1 cellular context compared by ENCODE assay signal in the genomic region with DNA sequence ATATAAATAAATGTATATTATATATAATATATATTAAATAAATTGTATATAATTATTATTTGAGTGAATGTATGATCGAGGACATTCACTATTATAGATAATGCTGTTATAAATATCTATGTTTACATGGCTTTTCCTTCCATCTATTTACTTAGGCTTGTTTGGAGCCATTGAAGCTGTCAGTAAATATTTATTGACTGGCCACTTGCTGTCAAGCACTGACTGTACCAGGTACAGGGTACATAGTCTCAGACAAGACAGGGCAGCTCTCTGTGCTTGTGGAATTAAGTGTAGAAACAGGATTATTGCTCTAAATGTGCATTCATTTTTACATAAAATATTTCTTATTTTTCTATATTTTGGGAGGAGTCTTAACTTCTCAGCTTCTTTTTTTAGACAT.
TF ChIP-seq lines count a peak whose summit lies in the region.

No MANE protein-coding gene starts in this region.

TF ChIP-seq in HepG2, 621 proteins besides CTCF, POLR2A, EP300 and RAD21 (continued from another document and continues in another):
- TF ChIP-seq, protein P1, sequence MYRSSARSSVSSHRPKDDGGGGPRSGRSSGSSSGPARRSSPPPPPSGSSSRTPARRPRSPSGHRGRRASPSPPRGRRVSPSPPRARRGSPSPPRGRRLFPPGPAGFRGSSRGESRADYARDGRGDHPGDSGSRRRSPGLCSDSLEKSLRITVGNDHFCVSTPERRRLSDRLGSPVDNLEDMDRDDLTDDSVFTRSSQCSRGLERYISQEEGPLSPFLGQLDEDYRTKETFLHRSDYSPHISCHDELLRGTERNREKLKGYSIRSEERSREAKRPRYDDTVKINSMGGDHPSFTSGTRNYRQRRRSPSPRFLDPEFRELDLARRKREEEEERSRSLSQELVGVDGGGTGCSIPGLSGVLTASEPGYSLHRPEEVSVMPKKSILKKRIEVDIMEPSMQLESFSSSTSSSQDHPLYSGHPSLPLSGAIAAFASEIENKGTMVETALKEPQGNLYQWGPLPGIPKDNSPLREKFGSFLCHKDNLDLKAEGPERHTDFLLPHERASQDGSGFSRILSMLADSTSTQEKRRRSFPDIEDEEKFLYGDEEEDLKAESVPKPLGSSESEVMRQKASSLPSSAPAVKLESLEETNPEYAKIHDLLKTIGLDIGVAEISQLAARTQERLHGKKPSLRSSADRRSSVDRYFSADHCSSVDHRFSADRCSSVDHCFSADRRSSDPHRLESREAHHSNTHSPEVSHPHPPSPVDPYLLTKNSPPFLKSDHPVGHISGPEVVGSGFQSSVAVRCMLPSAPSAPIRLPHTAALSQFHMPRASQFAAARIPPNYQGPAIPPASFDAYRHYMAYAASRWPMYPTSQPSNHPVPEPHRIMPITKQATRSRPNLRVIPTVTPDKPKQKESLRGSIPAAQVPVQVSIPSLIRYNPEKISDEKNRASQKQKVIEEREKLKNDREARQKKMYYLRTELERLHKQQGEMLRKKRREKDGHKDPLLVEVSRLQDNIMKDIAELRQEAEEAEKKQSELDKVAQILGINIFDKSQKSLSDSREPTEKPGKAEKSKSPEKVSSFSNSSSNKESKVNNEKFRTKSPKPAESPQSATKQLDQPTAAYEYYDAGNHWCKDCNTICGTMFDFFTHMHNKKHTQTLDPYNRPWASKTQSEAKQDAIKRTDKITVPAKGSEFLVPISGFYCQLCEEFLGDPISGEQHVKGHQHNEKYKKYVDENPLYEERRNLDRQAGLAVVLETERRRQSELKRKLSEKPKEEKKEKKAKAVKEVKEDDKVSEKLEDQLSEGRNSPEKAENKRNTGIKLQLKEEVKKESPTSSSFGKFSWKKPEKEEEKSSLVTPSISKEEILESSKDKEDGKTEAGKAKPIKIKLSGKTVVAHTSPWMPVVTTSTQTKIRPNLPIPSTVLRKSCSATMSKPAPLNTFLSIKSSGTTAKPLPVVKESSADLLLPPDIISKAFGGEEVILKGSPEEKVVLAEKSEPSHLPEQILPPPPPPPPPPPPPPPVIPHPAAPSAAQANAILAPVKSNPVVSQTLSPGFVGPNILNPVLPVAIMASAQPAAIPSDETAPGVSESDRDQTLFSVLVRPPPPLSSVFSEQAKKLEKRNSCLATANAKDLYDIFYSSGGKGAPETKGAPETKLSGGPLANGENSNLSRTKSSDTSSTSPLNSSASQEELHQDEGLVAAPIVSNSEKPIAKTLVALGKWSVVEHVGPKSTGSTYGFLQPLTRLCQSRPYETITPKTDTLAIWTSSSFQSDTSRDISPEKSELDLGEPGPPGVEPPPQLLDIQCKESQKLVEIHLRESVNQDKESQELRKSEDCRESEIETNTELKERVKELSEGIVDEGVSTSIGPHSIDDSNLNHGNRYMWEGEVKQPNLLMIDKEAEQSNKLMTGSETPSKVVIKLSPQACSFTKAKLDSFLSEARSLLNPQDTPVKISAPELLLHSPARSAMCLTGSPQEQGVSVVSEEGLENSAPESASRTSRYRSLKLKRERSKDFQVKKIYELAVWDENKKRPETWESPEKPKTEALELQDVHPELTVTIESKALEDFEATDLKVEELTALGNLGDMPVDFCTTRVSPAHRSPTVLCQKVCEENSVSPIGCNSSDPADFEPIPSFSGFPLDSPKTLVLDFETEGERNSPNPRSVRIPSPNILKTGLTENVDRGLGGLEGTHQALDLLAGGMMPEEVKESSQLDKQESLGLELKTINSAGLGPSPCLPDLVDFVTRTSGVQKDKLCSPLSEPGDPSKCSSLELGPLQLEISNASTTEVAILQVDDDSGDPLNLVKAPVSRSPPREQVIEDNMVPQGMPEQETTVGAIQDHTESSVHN (CRISPR knock-in tag; IDR thresholded peaks at IDR 0.05), result no peak
- TF ChIP-seq DZIP1 (CRISPR knock-in tag; IDR thresholded peaks at IDR 0.05), result no peak
- TF ChIP-seq SIX1 (CRISPR knock-in tag; IDR thresholded peaks at IDR 0.05; ENCODE audit: borderline replicate concordance), result peak; percentile 60; the same call in 1 of the 2 replicates
- TF ChIP-seq SOX5 (CRISPR knock-in tag; IDR thresholded peaks at IDR 0.05; ENCODE audit: borderline replicate concordance), result peak; percentile 61; the same call in 1 of the 2 replicates
- TF ChIP-seq, protein P2, sequence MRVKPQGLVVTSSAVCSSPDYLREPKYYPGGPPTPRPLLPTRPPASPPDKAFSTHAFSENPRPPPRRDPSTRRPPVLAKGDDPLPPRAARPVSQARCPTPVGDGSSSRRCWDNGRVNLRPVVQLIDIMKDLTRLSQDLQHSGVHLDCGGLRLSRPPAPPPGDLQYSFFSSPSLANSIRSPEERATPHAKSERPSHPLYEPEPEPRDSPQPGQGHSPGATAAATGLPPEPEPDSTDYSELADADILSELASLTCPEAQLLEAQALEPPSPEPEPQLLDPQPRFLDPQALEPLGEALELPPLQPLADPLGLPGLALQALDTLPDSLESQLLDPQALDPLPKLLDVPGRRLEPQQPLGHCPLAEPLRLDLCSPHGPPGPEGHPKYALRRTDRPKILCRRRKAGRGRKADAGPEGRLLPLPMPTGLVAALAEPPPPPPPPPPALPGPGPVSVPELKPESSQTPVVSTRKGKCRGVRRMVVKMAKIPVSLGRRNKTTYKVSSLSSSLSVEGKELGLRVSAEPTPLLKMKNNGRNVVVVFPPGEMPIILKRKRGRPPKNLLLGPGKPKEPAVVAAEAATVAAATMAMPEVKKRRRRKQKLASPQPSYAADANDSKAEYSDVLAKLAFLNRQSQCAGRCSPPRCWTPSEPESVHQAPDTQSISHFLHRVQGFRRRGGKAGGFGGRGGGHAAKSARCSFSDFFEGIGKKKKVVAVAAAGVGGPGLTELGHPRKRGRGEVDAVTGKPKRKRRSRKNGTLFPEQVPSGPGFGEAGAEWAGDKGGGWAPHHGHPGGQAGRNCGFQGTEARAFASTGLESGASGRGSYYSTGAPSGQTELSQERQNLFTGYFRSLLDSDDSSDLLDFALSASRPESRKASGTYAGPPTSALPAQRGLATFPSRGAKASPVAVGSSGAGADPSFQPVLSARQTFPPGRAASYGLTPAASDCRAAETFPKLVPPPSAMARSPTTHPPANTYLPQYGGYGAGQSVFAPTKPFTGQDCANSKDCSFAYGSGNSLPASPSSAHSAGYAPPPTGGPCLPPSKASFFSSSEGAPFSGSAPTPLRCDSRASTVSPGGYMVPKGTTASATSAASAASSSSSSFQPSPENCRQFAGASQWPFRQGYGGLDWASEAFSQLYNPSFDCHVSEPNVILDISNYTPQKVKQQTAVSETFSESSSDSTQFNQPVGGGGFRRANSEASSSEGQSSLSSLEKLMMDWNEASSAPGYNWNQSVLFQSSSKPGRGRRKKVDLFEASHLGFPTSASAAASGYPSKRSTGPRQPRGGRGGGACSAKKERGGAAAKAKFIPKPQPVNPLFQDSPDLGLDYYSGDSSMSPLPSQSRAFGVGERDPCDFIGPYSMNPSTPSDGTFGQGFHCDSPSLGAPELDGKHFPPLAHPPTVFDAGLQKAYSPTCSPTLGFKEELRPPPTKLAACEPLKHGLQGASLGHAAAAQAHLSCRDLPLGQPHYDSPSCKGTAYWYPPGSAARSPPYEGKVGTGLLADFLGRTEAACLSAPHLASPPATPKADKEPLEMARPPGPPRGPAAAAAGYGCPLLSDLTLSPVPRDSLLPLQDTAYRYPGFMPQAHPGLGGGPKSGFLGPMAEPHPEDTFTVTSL (CRISPR knock-in tag; IDR thresholded peaks at IDR 0.05; ENCODE audit: borderline replicate concordance), result peak; percentile 58; the same call in 1 of the 2 replicates
- peak; percentile 62 for TF ChIP-seq CREM (IDR thresholded peaks at IDR 0.05)
- TF ChIP-seq CREM (CRISPR knock-in tag; IDR thresholded peaks at IDR 0.05), result no peak
- no peak for TF ChIP-seq ZNF556 (CRISPR knock-in tag; IDR thresholded peaks at IDR 0.05; ENCODE audit: borderline replicate concordance)
- TF ChIP-seq SRSF4 (IDR thresholded peaks at IDR 0.05; ENCODE audit: low read depth, low read length, poor library complexity, severe bottlenecking), result no peak
- TF ChIP-seq CCAR2 (optimal IDR thresholded peaks at IDR 0.05; ENCODE audit: low read depth, low read length), result no peak
- TF ChIP-seq GZF1 (CRISPR knock-in tag; IDR thresholded peaks at IDR 0.05), result no peak
- TF ChIP-seq TCF7 (IDR thresholded peaks at IDR 0.05; ENCODE audit: low read depth), result peak; percentile 65
- TF ChIP-seq, protein P3, sequence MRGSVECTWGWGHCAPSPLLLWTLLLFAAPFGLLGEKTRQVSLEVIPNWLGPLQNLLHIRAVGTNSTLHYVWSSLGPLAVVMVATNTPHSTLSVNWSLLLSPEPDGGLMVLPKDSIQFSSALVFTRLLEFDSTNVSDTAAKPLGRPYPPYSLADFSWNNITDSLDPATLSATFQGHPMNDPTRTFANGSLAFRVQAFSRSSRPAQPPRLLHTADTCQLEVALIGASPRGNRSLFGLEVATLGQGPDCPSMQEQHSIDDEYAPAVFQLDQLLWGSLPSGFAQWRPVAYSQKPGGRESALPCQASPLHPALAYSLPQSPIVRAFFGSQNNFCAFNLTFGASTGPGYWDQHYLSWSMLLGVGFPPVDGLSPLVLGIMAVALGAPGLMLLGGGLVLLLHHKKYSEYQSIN (CRISPR knock-in tag; IDR thresholded peaks at IDR 0.05; ENCODE audit: borderline replicate concordance), result no peak
- peak; percentile 88 for TF ChIP-seq PAXIP1 (CRISPR knock-in tag; conservative IDR thresholded peaks at IDR 0.05)
- peak; percentile 47; the same call in 1 of the 2 replicates for TF ChIP-seq HDAC2 (CRISPR knock-in tag; IDR thresholded peaks at IDR 0.05)
- TF ChIP-seq ARHGAP35 (CRISPR knock-in tag; IDR thresholded peaks at IDR 0.05; ENCODE audit: borderline replicate concordance), result no peak
- no peak for TF ChIP-seq ZNF33B (CRISPR knock-in tag; IDR thresholded peaks at IDR 0.05)
- TF ChIP-seq IKZF5 (CRISPR knock-in tag; IDR thresholded peaks at IDR 0.05), result peak; percentile 81
- no peak for TF ChIP-seq ZSCAN31 (CRISPR knock-in tag; IDR thresholded peaks at IDR 0.05; ENCODE audit: low read depth)
- TF ChIP-seq, protein P4, sequence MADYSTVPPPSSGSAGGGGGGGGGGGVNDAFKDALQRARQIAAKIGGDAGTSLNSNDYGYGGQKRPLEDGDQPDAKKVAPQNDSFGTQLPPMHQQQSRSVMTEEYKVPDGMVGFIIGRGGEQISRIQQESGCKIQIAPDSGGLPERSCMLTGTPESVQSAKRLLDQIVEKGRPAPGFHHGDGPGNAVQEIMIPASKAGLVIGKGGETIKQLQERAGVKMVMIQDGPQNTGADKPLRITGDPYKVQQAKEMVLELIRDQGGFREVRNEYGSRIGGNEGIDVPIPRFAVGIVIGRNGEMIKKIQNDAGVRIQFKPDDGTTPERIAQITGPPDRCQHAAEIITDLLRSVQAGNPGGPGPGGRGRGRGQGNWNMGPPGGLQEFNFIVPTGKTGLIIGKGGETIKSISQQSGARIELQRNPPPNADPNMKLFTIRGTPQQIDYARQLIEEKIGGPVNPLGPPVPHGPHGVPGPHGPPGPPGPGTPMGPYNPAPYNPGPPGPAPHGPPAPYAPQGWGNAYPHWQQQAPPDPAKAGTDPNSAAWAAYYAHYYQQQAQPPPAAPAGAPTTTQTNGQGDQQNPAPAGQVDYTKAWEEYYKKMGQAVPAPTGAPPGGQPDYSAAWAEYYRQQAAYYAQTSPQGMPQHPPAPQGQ (CRISPR knock-in tag; IDR thresholded peaks at IDR 0.05; ENCODE audit: borderline replicate concordance), result no peak
- TF ChIP-seq ZNF335 (CRISPR knock-in tag; IDR thresholded peaks at IDR 0.05), result no peak
- no peak for TF ChIP-seq ZNF235 (CRISPR knock-in tag; IDR thresholded peaks at IDR 0.05; ENCODE audit: borderline replicate concordance)
- TF ChIP-seq PITX1 (CRISPR knock-in tag; IDR thresholded peaks at IDR 0.05), result peak; percentile 46; the same call in 1 of the 2 replicates
- peak in 1 of 2 experiments; percentile 43; a peak in 1 of 4 replicates for TF ChIP-seq KLF16 (CRISPR knock-in tag; IDR thresholded peaks at IDR 0.05)
- no peak for TF ChIP-seq NKX3-1 (CRISPR knock-in tag; IDR thresholded peaks at IDR 0.05)
- TF ChIP-seq NR2C2 (CRISPR knock-in tag; IDR thresholded peaks at IDR 0.05; ENCODE audit: borderline replicate concordance), result no peak
